In genomic region chr2:61537590-61538178, GRCh38 we compare ENCODE assay signal across 8 cellular contexts. TPM values are rescaled to one million over a fixed set of nuclear protein-coding genes. Genes with fewer than 3 reads are reported as not detected.
DNase-seq lines count a peak whose midpoint lies in the region; ATAC-seq and TF ChIP-seq lines count a peak whose summit lies in the region.

No MANE protein-coding gene starts in this region.

- intact Hi-C loops in psoas muscle (cut with DNase I), result loop anchor here (1.0 to 5.0 kb wide), 6 partner anchors 65 to 225 kb away; partner anchors contain the start of gene USP34 (in 1 of the 2)

- WGBS in psoas muscle, 3 donors, result 0% methylated on average over 15 to 24 of the region's 25 CpGs

- ATAC-seq in RWPE2 (ENCODE audit: low read depth) (no peak), psoas muscle (peak in 3 of 4 donors; percentile 0 to 57 (median 41)), HG02973 (IDR thresholded peaks at IDR 0.05; ENCODE audit: unreplicated experiment) (no peak), HG02763 (IDR thresholded peaks at IDR 0.05; ENCODE audit: unreplicated experiment) (no peak)

- peak overlapping the region; percentile 77 for H3K4me3 ChIP-seq in HAP-1
- peak overlapping the region; percentile 42 for H3K4me3 ChIP-seq in RWPE2 (ENCODE audit: severe bottlenecking)
- H3K4me3 ChIP-seq in fibroblast of mammary gland (ENCODE audit: control insufficient read depth, low read depth, low read length), result peak overlapping the region; percentile 96
- peak overlapping the region; percentile 87 for H3K4me3 ChIP-seq in psoas muscle

- H3K27ac ChIP-seq in RWPE2 (ENCODE audit: poor library complexity, severe bottlenecking), result peak overlapping the region; percentile 97
- peak overlapping the region; percentile 97 for H3K27ac ChIP-seq in psoas muscle

- in situ Hi-C loops in HAP-1 (cut with MboI; ENCODE audit: low sequenced_read_pairs), result loop anchor here (10.0 kb wide), 1 partner anchor 127 kb away; no protein-coding TSS in a partner anchor

- DNase-seq in HAP-1 (ENCODE audit: low spot score in 2 of 2) (no peak), RWPE2 (ENCODE audit: low spot score) (no peak), fibroblast of mammary gland (ENCODE audit: low read depth) (no peak), psoas muscle (no peak), SW 1271 (lab: John Stamatoyannopoulos, UW) (no peak), germinal center (ENCODE audit: low spot score) (no peak)

- H3K27me3 ChIP-seq in HAP-1 (ENCODE audit: low read depth) (no peaks in the 10 kb centered on the region), RWPE2 (ENCODE audit: insufficient read depth, poor library complexity, severe bottlenecking) (no peaks in the 10 kb centered on the region), psoas muscle (ENCODE audit: insufficient read depth in 3 of 3, low read length in 2 of 3) (no peaks in the 10 kb centered on the region)

- H3K4me1 ChIP-seq in HAP-1 (peaks cover 32% of the 10 kb centered on the region), RWPE2 (ENCODE audit: insufficient read depth, poor library complexity, severe bottlenecking) (peaks cover 36% of the 10 kb centered on the region), psoas muscle (peaks cover 25% of the 10 kb centered on the region)

- H3K36me3 ChIP-seq in HAP-1 (replicated peaks) (peaks cover 21% of the 10 kb centered on the region), RWPE2 (ENCODE audit: low read depth) (peaks cover 40% of the 10 kb centered on the region), psoas muscle (ENCODE audit: insufficient read depth in 1 of 2, low read depth in 1 of 2) (no peaks in the 10 kb centered on the region)

- H3K9me3 ChIP-seq in HAP-1 (no peaks in the 10 kb centered on the region), RWPE2 (ENCODE audit: severe bottlenecking) (no peaks in the 10 kb centered on the region), psoas muscle (no peaks in the 10 kb centered on the region)

- TF ChIP-seq CTCF in RWPE2 (IDR thresholded peaks at IDR 0.05; ENCODE audit: poor library complexity, severe bottlenecking) (no peak), fibroblast of mammary gland (conservative IDR thresholded peaks at IDR 0.05; ENCODE audit: control insufficient read depth, insufficient read depth, low read depth, low read length) (no peak), psoas muscle (IDR thresholded peaks at IDR 0.05) (no peak)

RNA-seq across cellular contexts. Expression of gene XPO1, which starts 0.5 kb away (rescaled TPM):
- 100 to 1,000 TPM in 1 of 4 donors, 10 to 100 TPM in 3; 57.9 to 108 (median 63.1) TPM for total RNA-seq in psoas muscle
- 10 to 100 TPM; 33.5 to 73.9 (median 33.8) TPM for polyA plus RNA-seq in psoas muscle

Comparison
In these comparisons a context has a peak if more than half of its experiments do, and no peak if none do; other contexts are left out.
1. H3K4me3 ChIP-seq: peak in every context shown above with its lines; median percentile 96 in fibroblast of mammary gland; 87 in psoas muscle; 77 in HAP-1; 42 in RWPE2.
2. ATAC-seq: peak in psoas muscle (3 of 4); none in RWPE2 (single experiment), HG02973 (single experiment) and HG02763 (single experiment).